In the genomic region with DNA sequence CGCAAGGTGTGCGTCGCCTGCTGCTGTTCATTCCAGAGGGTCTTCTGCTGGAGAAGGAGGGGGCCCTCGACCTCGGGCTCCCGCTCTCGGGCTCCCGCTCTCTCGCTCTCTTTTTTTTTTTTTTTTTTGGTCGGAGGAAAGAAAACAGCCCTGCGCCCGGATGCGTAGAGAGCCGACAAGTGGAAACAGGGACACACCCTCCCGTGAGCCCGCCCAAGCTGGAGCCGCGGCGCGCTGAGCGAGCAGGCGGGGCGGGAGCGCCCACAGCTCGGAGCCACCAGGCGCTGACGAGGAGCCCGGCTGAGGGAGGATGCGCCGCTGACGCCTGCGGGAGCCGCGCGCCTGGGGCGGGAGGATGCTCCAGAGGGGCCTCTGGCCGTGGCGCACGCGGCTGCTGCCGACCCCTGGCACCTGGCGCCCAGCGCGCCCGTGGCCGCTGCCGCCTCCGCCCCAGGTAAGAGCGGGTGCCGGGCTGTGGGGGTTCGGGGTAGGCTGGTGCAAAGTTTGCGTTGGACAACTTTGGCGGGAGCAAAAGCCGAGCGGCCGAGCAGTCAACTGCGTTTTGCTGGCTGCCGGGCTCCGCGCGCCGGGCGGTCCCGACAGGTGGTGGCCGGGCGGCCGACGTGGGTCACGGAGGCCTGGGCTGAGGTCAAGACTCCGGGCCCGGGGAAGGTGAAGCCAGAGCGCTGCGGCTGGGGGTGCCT, we compare ENCODE assay signal across 8 cellular contexts. TPM values are rescaled to one million over a fixed set of nuclear protein-coding genes. Genes with fewer than 3 reads are reported as not detected.
DNase-seq lines count a peak whose midpoint lies in the region; ATAC-seq and TF ChIP-seq lines count a peak whose summit lies in the region.

A gene with protein sequence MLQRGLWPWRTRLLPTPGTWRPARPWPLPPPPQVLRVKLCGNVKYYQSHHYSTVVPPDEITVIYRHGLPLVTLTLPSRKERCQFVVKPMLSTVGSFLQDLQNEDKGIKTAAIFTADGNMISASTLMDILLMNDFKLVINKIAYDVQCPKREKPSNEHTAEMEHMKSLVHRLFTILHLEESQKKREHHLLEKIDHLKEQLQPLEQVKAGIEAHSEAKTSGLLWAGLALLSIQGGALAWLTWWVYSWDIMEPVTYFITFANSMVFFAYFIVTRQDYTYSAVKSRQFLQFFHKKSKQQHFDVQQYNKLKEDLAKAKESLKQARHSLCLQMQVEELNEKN (plus strand): TSS at position 264 of the 704 bp plus-strand sequence. CDS start 92 bp downstream, at position 356.

- in situ Hi-C loops in mammary epithelial cell (cut with MboI; ENCODE audit: low sequenced_read_pairs in 2 of 2), result no loop called here

- under 1% methylated on average over 14 of the region's 73 CpGs for WGBS in mammary epithelial cell (ENCODE audit: low coverage, missing lambda C conversion rate)
- WGBS in spleen, 5 donors, result 0 to 1% (median 0%) methylated on average over 35 to 73 of the region's 73 CpGs

- H3K27ac ChIP-seq in WERI-Rb-1 (peak within 1 kb of the TSS; percentile 52), mammary epithelial cell (ENCODE audit: insufficient read depth, low read depth, low read length) (peak within 1 kb of the TSS; percentile 65), spleen (peak within 1 kb of the TSS; percentile 88 to 95 (median 94))

- no peaks in the 10 kb centered on the region for H4K20me1 ChIP-seq in mammary epithelial cell (ENCODE audit: insufficient read depth, low read length)

- H3K4me2 ChIP-seq in mammary epithelial cell (ENCODE audit: insufficient read depth, low read depth, low read length), result peak within 1 kb of the TSS; percentile 80

- peaks cover 34% of the 10 kb centered on the region for H3K79me2 ChIP-seq in mammary epithelial cell (ENCODE audit: insufficient read depth, low read length)

- H3K9me3 ChIP-seq in WERI-Rb-1 (ENCODE audit: severe bottlenecking) (peaks cover 8% of the 10 kb centered on the region), mammary epithelial cell (replicated peaks; ENCODE audit: insufficient read depth, low read length) (no peaks in the 10 kb centered on the region), spleen (peaks cover 0 to 13% (median 5%) of the 10 kb centered on the region in 8 donors)

- H3K27ac Mint-ChIP-seq in immature natural killer cell, result peak within 1 kb of the TSS; percentile 83 to 94 (median 90)

- DNase-seq in 8988T (peak; percentile 83), NCI-H2171 treated with DMSO at 0.1 percent for 48 hours (lab: John Stamatoyannopoulos, UW) (peak; percentile 64), WERI-Rb-1 (peak; percentile 91), mammary epithelial cell (peak; percentile 90), immature natural killer cell (peak; percentile 81 to 86 (median 84)), spleen (peak; percentile 97)

- H3K4me1 ChIP-seq in mammary epithelial cell (ENCODE audit: insufficient read depth, low read length) (peaks cover 12% of the 10 kb centered on the region), spleen (peaks cover 9 to 63% (median 30%) of the 10 kb centered on the region in 6 donors)

- peaks cover 34 to 52% of the 10 kb centered on the region in 2 donors for H3K4me1 Mint-ChIP-seq in immature natural killer cell

- peak within 1 kb of the TSS; percentile 65 for H3K9ac ChIP-seq in mammary epithelial cell (ENCODE audit: insufficient read depth, low read length)

- ATAC-seq in GM18520 (IDR thresholded peaks at IDR 0.05; ENCODE audit: unreplicated experiment) (peak; percentile 89), HG03045 (IDR thresholded peaks at IDR 0.05; ENCODE audit: unreplicated experiment) (peak; percentile 93)

- H3K27me3 ChIP-seq in WERI-Rb-1 (ENCODE audit: insufficient read depth, low read depth, severe bottlenecking) (no peaks in the 10 kb centered on the region), mammary epithelial cell (ENCODE audit: insufficient read depth, low read length) (no peaks in the 10 kb centered on the region), spleen (replicated peaks in 1 of 7) (peaks cover 0 to 14% (median 0%) of the 10 kb centered on the region in 7 donors)

- TF ChIP-seq CTCF in WERI-Rb-1 (IDR thresholded peaks at IDR 0.05; ENCODE audit: low read depth, low read length), result peak; percentile 5; the same call in 1 of the 2 replicates
- no peak for TF ChIP-seq CTCF in mammary epithelial cell (conservative IDR thresholded peaks at IDR 0.05 in 1 of 2, IDR thresholded peaks at IDR 0.05 in 1 of 2; ENCODE audit: extremely low read depth in 1 of 2, insufficient read depth in 1 of 2, low read depth in 1 of 2, low read length in 2 of 2)
- peak in 3 of 11 experiments; percentile 27 to 32 (median 28) for TF ChIP-seq CTCF in spleen (IDR thresholded peaks at IDR 0.05 in 8 of 11, conservative IDR thresholded peaks at IDR 0.05 in 3 of 11)

- peak within 1 kb of the TSS; percentile 60 for H3K4me3 ChIP-seq in WERI-Rb-1 (ENCODE audit: low read depth, low read length)
- peak within 1 kb of the TSS; percentile 64 to 68 (median 68) for H3K4me3 ChIP-seq in mammary epithelial cell (replicated peaks in 1 of 3; ENCODE audit: insufficient read depth in 1 of 3, low read depth in 2 of 3, low read length in 3 of 3)
- peak within 1 kb of the TSS; percentile 65 to 92 (median 86) for H3K4me3 ChIP-seq in spleen

- H3K36me3 Mint-ChIP-seq in immature natural killer cell, result peaks cover 0 to 9% (median 4%) of the 10 kb centered on the region in 3 donors

- peaks cover 0 to 2% (median 0%) of the 10 kb centered on the region in 6 donors for H3K9me3 Mint-ChIP-seq in immature natural killer cell

- peak in 1 of 3 donors; percentile 80 for TF ChIP-seq POLR2A in spleen (IDR thresholded peaks at IDR 0.05)

- peak within 1 kb of the TSS; percentile 88 to 96 (median 89) for H3K4me3 Mint-ChIP-seq in immature natural killer cell

- intact Hi-C loops in mammary epithelial cell (cut with micrococcal nuclease), result loop anchor here (1.0 to 10.0 kb wide), 5 partner anchors 97 to 425 kb away; partner anchors contain the start of genes GAR1 and SEC24B
- intact Hi-C loops in spleen (cut with DNase I; ENCODE audit: low total_unique reads), result loop anchor here (10.0 kb wide), 1 partner anchor 145 kb away; the partner anchor contains the start of gene CASP6

- H3K27me3 Mint-ChIP-seq in immature natural killer cell (ENCODE audit: low read depth in 3 of 3), result peaks cover 6 to 20% (median 14%) of the 10 kb centered on the region in 3 donors

- H2AFZ ChIP-seq in mammary epithelial cell (ENCODE audit: low read depth, low read length), result peak within 1 kb of the TSS; percentile 91

- no peaks in the 10 kb centered on the region for H3K36me3 ChIP-seq in WERI-Rb-1
- H3K36me3 ChIP-seq in mammary epithelial cell (ENCODE audit: insufficient read depth, low read length), result no peaks in the 10 kb centered on the region
- no peaks in the 10 kb centered on the region for H3K36me3 ChIP-seq in spleen

- dilution Hi-C loops in mammary epithelial cell (cut with HindIII; ENCODE audit: low sequenced_read_pairs), result no loop called here

- CTCF ChIA-PET in mammary epithelial cell (lab: Charles Lee; ENCODE audit: low non-redundant PET), result interaction anchor here (0.7 kb wide), 1 partner anchor 12 kb away, joined by 3 read pairs; no protein-coding TSS in a partner anchor

- BruUV-seq in mammary epithelial cell (replicated peaks; lab: Mats Ljungman, UMichigan), result no TSS peak

RNA-seq across cellular contexts. Expression of the gene that starts here (rescaled TPM):
- total RNA-seq in mammary epithelial cell (10 to 100 TPM in 1 of 2 donors, 1 to 10 TPM in 1; 8.3 to 20.3 TPM), spleen (10 to 100 TPM; 22.1 to 65.5 (median 29.2) TPM)
- polyA plus RNA-seq in mammary epithelial cell (27.6 TPM), immature natural killer cell (10 to 100 TPM; 50.9 to 94.2 (median 93.7) TPM), spleen (10 to 100 TPM; 17.0 to 31.6 (median 22.7) TPM)
- 11.5 TPM for polyA minus RNA-seq in mammary epithelial cell

Comparison
In these comparisons a context has a peak if more than half of its experiments do, and no peak if none do; other contexts are left out.
1. Peak in every context shown above with its lines: DNase-seq, ATAC-seq, H3K4me3 ChIP-seq and H3K27ac ChIP-seq.